In the genomic region with DNA sequence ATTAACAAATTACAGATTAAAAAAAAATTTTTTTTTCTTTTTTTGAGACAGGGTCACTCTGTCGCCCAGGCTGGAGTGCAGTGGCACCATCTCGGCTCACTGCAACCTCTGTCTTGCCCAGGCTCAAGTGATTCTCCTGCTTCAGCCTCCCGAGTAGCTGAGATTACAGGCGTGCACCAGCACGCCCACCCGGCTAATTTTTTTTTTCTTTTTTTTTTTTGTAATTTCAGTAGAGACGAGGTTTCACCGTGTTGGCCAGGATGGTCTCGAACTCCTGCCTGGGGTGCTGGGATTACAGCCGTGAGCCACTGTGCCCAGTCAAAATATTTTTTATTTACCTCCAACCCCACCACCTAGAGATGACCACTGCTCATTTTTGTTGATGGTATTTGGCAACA, we compare ENCODE assay signal across 9 cellular contexts. TPM values are rescaled to one million over a fixed set of nuclear protein-coding genes. Genes with fewer than 3 reads are reported as not detected.
DNase-seq lines count a peak whose midpoint lies in the region; ATAC-seq and TF ChIP-seq lines count a peak whose summit lies in the region.
"Had no signal": no experiment of that assay in that cellular context is flagged by ENCODE, and none has a peak within 500 bp of the region (broad histone marks: within the 10 kb centered on the region; RNA-seq: fewer than 3 reads in every experiment).

No MANE protein-coding gene starts in this region.

- H3K9me2 ChIP-seq in HCT116 (ENCODE audit: insufficient read depth): no peaks in the 10 kb centered on the region

- intact Hi-C loops in HCT116 (cut with micrococcal nuclease): loop anchor here (5.0 kb wide), 2 partner anchors 190 to 345 kb away; partner anchors contain the start of gene SLC38A10

- peak overlapping the region in 9 of 11 experiments; percentile 94 to 100 (median 98); a peak in 17 of 22 replicates for H3K27ac ChIP-seq in BLaER1 treated with 17β-estradiol and CSF1 and Interleukin-3, amounts not matched to agents 10 nM and 100 nM
- H3K27ac ChIP-seq in HCT116 (ENCODE audit: low read depth, low read length) (peak overlapping the region; percentile 99), upper lobe of left lung (no peak overlapping the region)
- H3K27ac ChIP-seq: KMS-11 had no signal

- CTCF ChIA-PET in HCT116 (lab: Charles Lee): no interaction called here

- H3K4me2 ChIP-seq in BLaER1 treated with 17β-estradiol and CSF1 and Interleukin-3, amounts not matched to agents 10 nM and 100 nM: peak overlapping the region; percentile 89 to 100 (median 98)
- H3K4me2 ChIP-seq in HCT116 (ENCODE audit: low read length): peak overlapping the region; percentile 91
- H3K4me2 ChIP-seq: KMS-11 had no signal

- no peaks in the 10 kb centered on the region for H3K9me3 Mint-ChIP-seq in activated naive CD8-positive, alpha-beta T cell treated with anti-CD3 and anti-CD28 coated beads for 36 hours
- H3K9me3 Mint-ChIP-seq in neural crest cell: no peaks in the 10 kb centered on the region

- H3K27ac Mint-ChIP-seq in activated naive CD8-positive, alpha-beta T cell treated with anti-CD3 and anti-CD28 coated beads for 36 hours: no peak overlapping the region
- H3K27ac Mint-ChIP-seq in neural crest cell (ENCODE audit: unreplicated experiment): no peak overlapping the region

- no peak for TF ChIP-seq EP300 in upper lobe of left lung (IDR thresholded peaks at IDR 0.05)

- H3K4me3 Mint-ChIP-seq in activated naive CD8-positive, alpha-beta T cell treated with anti-CD3 and anti-CD28 coated beads for 36 hours: peak overlapping the region; percentile 32
- peak overlapping the region; percentile 78 for H3K4me3 Mint-ChIP-seq in neural crest cell

- 75% methylated on average over 10 of the region's 10 CpGs for WGBS in upper lobe of left lung, 2 donors

- RAD21 ChIA-PET in HCT116 (lab: Charles Lee; ENCODE audit: low non-redundant PET in 1 of 2, low total read pairs in 2 of 2, uncharacterized antibody in 2 of 2, unreplicated experiment in 2 of 2): no interaction called here

- DNase-seq in HCT116 (ENCODE audit: low read depth, low spot score) (no peak), neural crest cell (ENCODE audit: low read depth, low spot score) (no peak), GM19238 (ENCODE audit: insufficient read length, low spot score) (no peak), upper lobe of left lung (no peak), NCI-H226 (no peak)
- no peak for DNase-seq in activated naive CD8-positive, alpha-beta T cell treated with anti-CD3 and anti-CD28 coated beads for 36 hours

- H3K9ac ChIP-seq in BLaER1 treated with 17β-estradiol and CSF1 and Interleukin-3, amounts not matched to agents 10 nM and 100 nM: peak overlapping the region in 9 of 11 experiments; percentile 95 to 98 (median 96); a peak in 16 of 22 replicates
- peak overlapping the region; percentile 96 for H3K9ac ChIP-seq in HCT116 (ENCODE audit: low read length)
- H3K9ac ChIP-seq: KMS-11 had no signal

- peaks cover 0 to 22% (median 0%) of the 10 kb centered on the region in 11 experiments; a peak in 5 of 22 replicates for H3K27me3 ChIP-seq in BLaER1 treated with 17β-estradiol and CSF1 and Interleukin-3, amounts not matched to agents 10 nM and 100 nM
- H3K27me3 ChIP-seq in HCT116 (ENCODE audit: insufficient read depth, low read length) (no peaks in the 10 kb centered on the region), upper lobe of left lung (no peaks in the 10 kb centered on the region)

- H2AFZ ChIP-seq in HCT116 (ENCODE audit: low read depth, low read length, poor library complexity, severe bottlenecking): no peak overlapping the region

- ATAC-seq in HCT116: no peak
- no peak for ATAC-seq in GM19324 (IDR thresholded peaks at IDR 0.05; ENCODE audit: low FRiP score, unreplicated experiment)
- ATAC-seq in upper lobe of left lung (ENCODE audit: low FRiP score in 2 of 2): no peak

- no peaks in the 10 kb centered on the region for H3K9me3 ChIP-seq in BLaER1 treated with 17β-estradiol and CSF1 and Interleukin-3, amounts not matched to agents 10 nM and 100 nM (replicated peaks in 1 of 11)
- H3K9me3 ChIP-seq in HCT116 (ENCODE audit: control insufficient read depth in 1 of 2, insufficient read depth in 1 of 2, low read depth in 1 of 2, low read length in 2 of 2) (no peaks in the 10 kb centered on the region), upper lobe of left lung (no peaks in the 10 kb centered on the region)

- H3K79me2 ChIP-seq in HCT116 (ENCODE audit: insufficient read depth, low read length): no peaks in the 10 kb centered on the region; the same call in 1 of the 2 replicates

- H3K4me1 ChIP-seq in BLaER1 treated with 17β-estradiol and CSF1 and Interleukin-3, amounts not matched to agents 10 nM and 100 nM: peaks cover 77 to 94% (median 92%) of the 10 kb centered on the region in 10 experiments
- H3K4me1 ChIP-seq in HCT116 (ENCODE audit: control insufficient read depth in 1 of 2, insufficient read depth in 2 of 2, low read length in 2 of 2) (peaks cover 25 to 62% of the 10 kb centered on the region in 2 experiments), upper lobe of left lung (peaks cover 20 to 43% (median 30%) of the 10 kb centered on the region in 4 donors)

- no peaks in the 10 kb centered on the region for H3K36me3 ChIP-seq in BLaER1 treated with 17β-estradiol and CSF1 and Interleukin-3, amounts not matched to agents 10 nM and 100 nM
- H3K36me3 ChIP-seq in HCT116 (ENCODE audit: control insufficient read depth in 1 of 2, insufficient read depth in 2 of 2, low read length in 2 of 2) (no peaks in the 10 kb centered on the region), upper lobe of left lung (no peaks in the 10 kb centered on the region)

- H3K4me1 Mint-ChIP-seq in activated naive CD8-positive, alpha-beta T cell treated with anti-CD3 and anti-CD28 coated beads for 36 hours: peaks cover 21% of the 10 kb centered on the region
- H3K4me1 Mint-ChIP-seq in neural crest cell: peaks cover 45% of the 10 kb centered on the region

- H3K36me3 Mint-ChIP-seq in activated naive CD8-positive, alpha-beta T cell treated with anti-CD3 and anti-CD28 coated beads for 36 hours: no peaks in the 10 kb centered on the region
- no peaks in the 10 kb centered on the region for H3K36me3 Mint-ChIP-seq in neural crest cell (ENCODE audit: low read depth)

- TF ChIP-seq POLR2A in HCT116 (IDR thresholded peaks at IDR 0.05; ENCODE audit: borderline replicate concordance, extremely low read depth, insufficient read depth, insufficient read length) (no peak), upper lobe of left lung (IDR thresholded peaks at IDR 0.05) (no peak)

- H3K27me3 Mint-ChIP-seq in activated naive CD8-positive, alpha-beta T cell treated with anti-CD3 and anti-CD28 coated beads for 36 hours: peaks cover 21% of the 10 kb centered on the region
- H3K27me3 Mint-ChIP-seq in neural crest cell (ENCODE audit: low read depth): peaks cover 8% of the 10 kb centered on the region

- TF ChIP-seq CTCF in HCT116 (IDR thresholded peaks at IDR 0.05 in 2 of 3, conservative IDR thresholded peaks at IDR 0.05 in 1 of 3; ENCODE audit: borderline replicate concordance in 1 of 3, insufficient read depth in 1 of 3, low read depth in 2 of 3, low read length in 2 of 3): no peak
- no peak for TF ChIP-seq CTCF in neural crest cell (conservative IDR thresholded peaks at IDR 0.05)
- TF ChIP-seq CTCF in upper lobe of left lung (IDR thresholded peaks at IDR 0.05): no peak

- no TSS peak for BruUV-seq in HCT116 (replicated peaks; lab: Mats Ljungman, UMichigan)

- peak overlapping the region; percentile 63 to 79 (median 68); a peak in 19 of 20 replicates for H3K4me3 ChIP-seq in BLaER1 treated with 17β-estradiol and CSF1 and Interleukin-3, amounts not matched to agents 10 nM and 100 nM
- H3K4me3 ChIP-seq in HCT116 (replicated peaks in 1 of 2; ENCODE audit: low read depth in 1 of 2, low read length in 2 of 2): peak overlapping the region; percentile 43 to 71
- peak overlapping the region in 1 of 4 donors; percentile 71 for H3K4me3 ChIP-seq in upper lobe of left lung

- H4K20me1 ChIP-seq in BLaER1 treated with 17β-estradiol and CSF1 and Interleukin-3, amounts not matched to agents 10 nM and 100 nM: no peaks in the 10 kb centered on the region
- H4K20me1 ChIP-seq in HCT116 (ENCODE audit: insufficient read depth): no peaks in the 10 kb centered on the region

- no peak for TF ChIP-seq RAD21 in HCT116 (IDR thresholded peaks at IDR 0.05; ENCODE audit: low read depth)

- POLR2A ChIA-PET in HCT116 (lab: Charles Lee): interaction anchor here (2.9 kb wide), 1 partner anchor 22 kb away, joined by 10 read pairs; no protein-coding TSS in a partner anchor

TF ChIP-seq in HCT116, 20 proteins besides CTCF, POLR2A, EP300 and RAD21:
- TF ChIP-seq EZH2phosphoT487 (IDR thresholded peaks at IDR 0.05; ENCODE audit: borderline replicate concordance): no peak
- TF ChIP-seq ZNF274 (IDR thresholded peaks at IDR 0.05; ENCODE audit: low read depth, low read length): no peak
- TF ChIP-seq SIN3A (IDR thresholded peaks at IDR 0.05; ENCODE audit: low read depth): no peak

RNA-seq across cellular contexts. Expression of gene ACTG1, which starts 25.5 kb away (rescaled TPM):
- 6,223 TPM for total RNA-seq in HCT116 (2021; ENCODE audit: unreplicated experiment)
- 6,644 and 8,513 TPM in 2 replicates for polyA plus RNA-seq in HCT116 (2012)
- 1,000 to 10,000 TPM; 4,989 to 4,998 TPM for total RNA-seq in activated naive CD8-positive, alpha-beta T cell treated with anti-CD3 and anti-CD28 coated beads for 36 hours
- total RNA-seq in neural crest cell: 4,235 and 4,315 TPM in 2 replicates
- total RNA-seq in upper lobe of left lung: 1,000 to 10,000 TPM in 5 of 6 donors, 100 to 1,000 TPM in 1; 902 to 3,864 (median 2,097) TPM

RNA-seq across cellular contexts. Expression of gene FSCN2, which starts 41.1 kb away (rescaled TPM):
- 10.1 TPM for total RNA-seq in HCT116 (2021; ENCODE audit: unreplicated experiment)
- 5.9 and 6.4 TPM in 2 replicates for polyA plus RNA-seq in HCT116 (2012)
- total RNA-seq in activated naive CD8-positive, alpha-beta T cell treated with anti-CD3 and anti-CD28 coated beads for 36 hours: under 1 TPM; 0.29 to 0.36 TPM
- 0.43 and 0.56 TPM in 2 replicates for total RNA-seq in neural crest cell
- 10 to 100 TPM in 1 of 6 donors, 1 to 10 TPM in 5; 2.7 to 37.7 (median 3.9) TPM for total RNA-seq in upper lobe of left lung

Comparison
In these comparisons a context has a peak if more than half of its experiments do, and no peak if none do; other contexts are left out.
1. H3K27ac ChIP-seq: peak in BLaER1 treated with 17β-estradiol and CSF1 and Interleukin-3, amounts not matched to agents 10 nM and 100 nM (9 of 11) and HCT116 (single experiment); none in upper lobe of left lung (0 of 4).